Comparison of ENCODE assay signal across 20 cellular contexts in the genomic region with DNA sequence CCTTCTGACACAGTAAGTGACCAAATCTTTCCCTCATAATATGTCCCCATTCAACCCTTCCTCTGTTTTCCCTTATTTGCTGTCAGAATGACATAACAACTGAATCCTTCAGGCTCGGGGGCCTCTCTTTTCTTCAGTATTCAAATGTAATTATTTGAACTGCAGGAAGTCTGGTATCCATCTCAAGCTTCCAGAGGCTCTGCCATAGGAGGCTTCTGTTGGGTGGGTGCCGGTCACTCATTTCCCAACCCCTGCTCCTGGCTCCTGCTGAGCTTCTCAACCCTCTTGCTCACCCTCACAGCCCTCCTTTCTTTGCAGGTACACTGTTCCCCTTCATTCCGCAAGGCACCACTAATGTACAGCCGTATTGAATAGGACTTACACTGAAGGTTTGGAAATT.
"Had no signal": no experiment of that assay in that cellular context is flagged by ENCODE, and none has a peak within 500 bp of the region (broad histone marks: within the 10 kb centered on the region; RNA-seq: fewer than 3 reads in every experiment).

No MANE protein-coding gene starts in this region.

- ATAC-seq: activated CD8-positive, alpha-beta T cell treated with anti-CD3 and anti-CD28 coated beads, Interleukin-2, amount 10 ng/mL, durations not matched to agents 7 days and 5 days; T-cell had no signal

- H3K27me3 Mint-ChIP-seq: T-cell had no signal

- H3K27ac ChIP-seq: adrenal gland, VCaP had no signal

- DNase-seq: activated CD4-positive, alpha-beta T cell treated with anti-CD3 and anti-CD28 coated beads for 48 hours; activated CD4-positive, alpha-beta T cell treated with anti-CD3 and anti-CD28 coated beads, Interleukin-2, amount 50 U/mL, for 4 hours; activated CD4-positive, CD25-positive, alpha-beta regulatory T cell treated with anti-CD3 and anti-CD28 coated beads, Interleukin-2, amount 50 U/mL, for 72 hours; activated CD8-positive, alpha-beta memory T cell treated with anti-CD3 and anti-CD28 coated beads, Interleukin-2, amount 50 U/mL, for 48 hours; activated CD8-positive, alpha-beta T cell treated with anti-CD3 and anti-CD28 coated beads, Interleukin-2, amount 10 ng/mL, durations not matched to agents 7 days and 5 days; activated naive CD4-positive, alpha-beta T cell treated with anti-CD3 and anti-CD28 coated beads, Interleukin-2, amount 50 U/mL, for 16 hours; activated naive CD8-positive, alpha-beta T cell treated with anti-CD3 and anti-CD28 coated beads, Interleukin-2, amount 10 ng/mL, durations not matched to agents 7 days and 5 days; activated T-cell treated with anti-CD3 and anti-CD28 coated beads, Interleukin-2, amount 50 U/mL, for 1 hour; adrenal gland; anterior cingulate cortex; cerebellar nuclear complex; MG63; NCI-H1694 treated with DMSO at 0.1 percent for 48 hours; NCI-H2081; NCI-H446; NCI-H524; SIG-M5; T-cell had no signal

- H3K36me3 ChIP-seq: adrenal gland, MG63 had no signal

- H3K27ac Mint-ChIP-seq: activated CD8-positive, alpha-beta T cell treated with anti-CD3 and anti-CD28 coated beads, Interleukin-2, amount 10 ng/mL, durations not matched to agents 7 days and 5 days; activated naive CD8-positive, alpha-beta T cell treated with anti-CD3 and anti-CD28 coated beads, Interleukin-2, amount 10 ng/mL, durations not matched to agents 7 days and 5 days; T-cell had no signal

- FAIRE-seq: colon had no signal

- H3K4me3 Mint-ChIP-seq: activated CD8-positive, alpha-beta T cell treated with anti-CD3 and anti-CD28 coated beads, Interleukin-2, amount 10 ng/mL, durations not matched to agents 7 days and 5 days; activated naive CD8-positive, alpha-beta T cell treated with anti-CD3 and anti-CD28 coated beads, Interleukin-2, amount 10 ng/mL, durations not matched to agents 7 days and 5 days; T-cell had no signal

- H3K4me3 ChIP-seq: adrenal gland, MG63 had no signal

- H3K27me3 ChIP-seq: adrenal gland, MG63 had no signal

- H3K36me3 Mint-ChIP-seq: T-cell had no signal

- H3K4me1 ChIP-seq: adrenal gland had no signal
